ENCODE assay signal across 23 cellular contexts in genomic region chr9:13606576-13606975, GRCh38.
DNase-seq lines count a peak whose midpoint lies in the region; ATAC-seq and TF ChIP-seq lines count a peak whose summit lies in the region.
"Had no signal": no experiment of that assay in that cellular context is flagged by ENCODE, and none has a peak within 500 bp of the region (broad histone marks: within the 10 kb centered on the region; RNA-seq: fewer than 3 reads in every experiment).

No MANE protein-coding gene starts in this region.

- H4K8ac ChIP-seq in mesenchymal stem cell (ENCODE audit: low read length), result no peak overlapping the region

- H3K23ac ChIP-seq in mesenchymal stem cell (ENCODE audit: low read length in 2 of 2), result no peak overlapping the region

- no peak overlapping the region for H2BK15ac ChIP-seq in mesenchymal stem cell (ENCODE audit: low read depth, poor library complexity, severe bottlenecking)

- H3K27ac Mint-ChIP-seq in chondrocyte (ENCODE audit: unreplicated experiment), result peak overlapping the region; percentile 15
- no peak overlapping the region for H3K27ac Mint-ChIP-seq in activated naive CD4-positive, alpha-beta T cell treated with anti-CD3 and anti-CD28 coated beads, Interleukin-2, amount 50 U/mL, for 72 hours
- H3K27ac Mint-ChIP-seq: B cell, CD14-positive monocyte, IgD-negative memory B cell had no signal

- peak; percentile 84 for DNase-seq in NCI-H446 treated with DMSO at 0.1 percent for 48 hours (lab: John Stamatoyannopoulos, UW)
- no peak for DNase-seq in chondrocyte (ENCODE audit: low spot score)
- DNase-seq in mesenchymal stem cell, result peak; percentile 6
- DNase-seq in gastrocnemius medialis, result no peak
- no peak for DNase-seq in adrenal gland
- DNase-seq in activated naive CD4-positive, alpha-beta T cell (lab: John Stamatoyannopoulos, UW), result no peak
- no peak for DNase-seq in activated naive CD4-positive, alpha-beta T cell treated with anti-CD3 and anti-CD28 coated beads, Interleukin-2, amount 50 U/mL, for 72 hours (ENCODE audit: low spot score in 2 of 2)
- no peak for DNase-seq in hypothalamus (lab: John Stamatoyannopoulos, UW)
- DNase-seq: EL, GF-D8, MV-4-11, NCI-H1105 treated with DMSO at 0.1 percent for 48 hours, NCI-H1694, NCI-H2081, NCI-H2171, NCI-H345, NCI-H524 treated with DMSO at 0.1 percent for 48 hours, NCI-H82, OCI-M1 had no signal

- no peaks in the 10 kb centered on the region for H3K9me3 ChIP-seq in mesenchymal stem cell (ENCODE audit: control insufficient read depth, low read length)
- H3K9me3 ChIP-seq in gastrocnemius medialis, result peaks cover 0 to 3% (median 0%) of the 10 kb centered on the region in 3 donors
- H3K9me3 ChIP-seq in adrenal gland (replicated peaks in 1 of 3), result no peaks in the 10 kb centered on the region
- H3K9me3 ChIP-seq: A549 had no signal

- H3K4me3 ChIP-seq in mesenchymal stem cell (ENCODE audit: insufficient read depth in 1 of 2, low read depth in 1 of 2, low read length in 2 of 2), result no peak overlapping the region
- H3K4me3 ChIP-seq in gastrocnemius medialis, result peak overlapping the region in 1 of 4 donors; percentile 7
- H3K4me3 ChIP-seq in adrenal gland, result no peak overlapping the region
- H3K4me3 ChIP-seq: A549 had no signal

- H2BK120ac ChIP-seq in mesenchymal stem cell (ENCODE audit: low read depth, low read length), result no peak overlapping the region

- H3K18ac ChIP-seq in mesenchymal stem cell (ENCODE audit: low read depth in 1 of 2, low read length in 2 of 2), result no peak overlapping the region

- no peak overlapping the region for H2AFZ ChIP-seq in mesenchymal stem cell (ENCODE audit: low read depth, low read length)

- TF ChIP-seq POLR2A in gastrocnemius medialis (IDR thresholded peaks at IDR 0.05) (no peak), adrenal gland (IDR thresholded peaks at IDR 0.05) (no peak)

- H3K4me1 ChIP-seq in mesenchymal stem cell (ENCODE audit: control insufficient read depth, insufficient read depth, low read depth, low read length) (no peaks in the 10 kb centered on the region), gastrocnemius medialis (peaks cover 25 to 31% of the 10 kb centered on the region in 2 donors), adrenal gland (replicated peaks in 1 of 2) (no peaks in the 10 kb centered on the region)
- H3K4me1 ChIP-seq: A549 had no signal

- no peaks in the 10 kb centered on the region for H3K79me1 ChIP-seq in mesenchymal stem cell (replicated peaks; ENCODE audit: low read length, poor library complexity, severe bottlenecking)

- H4K91ac ChIP-seq in mesenchymal stem cell (ENCODE audit: low read length), result no peak overlapping the region

- peaks cover 43% of the 10 kb centered on the region for H3K4me1 Mint-ChIP-seq in chondrocyte (ENCODE audit: low read depth)
- H3K4me1 Mint-ChIP-seq: B cell, CD14-positive monocyte had no signal

- no peaks in the 10 kb centered on the region for H3K36me3 Mint-ChIP-seq in chondrocyte (ENCODE audit: low read depth)
- H3K36me3 Mint-ChIP-seq in activated naive CD4-positive, alpha-beta T cell treated with anti-CD3 and anti-CD28 coated beads, Interleukin-2, amount 50 U/mL, for 72 hours, result no peaks in the 10 kb centered on the region
- H3K36me3 Mint-ChIP-seq: CD14-positive monocyte, IgD-negative memory B cell had no signal

- no peak overlapping the region for H3K14ac ChIP-seq in mesenchymal stem cell (ENCODE audit: low read length in 2 of 2)

- H3K27me3 Mint-ChIP-seq in chondrocyte (ENCODE audit: low read depth), result no peaks in the 10 kb centered on the region
- H3K27me3 Mint-ChIP-seq: B cell, IgD-negative memory B cell had no signal

- intact Hi-C loops in gastrocnemius medialis (cut with DNase I; ENCODE audit: low total_unique reads) (loop anchor here (5.0 kb wide), 1 partner anchor 121 kb away; no protein-coding TSS in a partner anchor), adrenal gland (cut with DNase I) (no loop called here)

- no peak overlapping the region for H3K4me2 ChIP-seq in mesenchymal stem cell (ENCODE audit: low read length, poor library complexity, severe bottlenecking)
- H3K4me2 ChIP-seq: A549 had no signal

- H3K4ac ChIP-seq in mesenchymal stem cell (ENCODE audit: low read depth in 1 of 2, low read length in 2 of 2), result no peak overlapping the region

- in situ Hi-C loops in gastrocnemius medialis (cut with MboI; ENCODE audit: low sequenced_read_pairs in 4 of 4), result no loop called here

- TF ChIP-seq CTCF in chondrocyte (IDR thresholded peaks at IDR 0.05), result no peak
- no peak for TF ChIP-seq CTCF in gastrocnemius medialis (IDR thresholded peaks at IDR 0.05 in 4 of 5, conservative IDR thresholded peaks at IDR 0.05 in 1 of 5)
- no peak for TF ChIP-seq CTCF in adrenal gland (IDR thresholded peaks at IDR 0.05)

- WGBS in mesenchymal stem cell, result 42% methylated on average over 5 of the region's 5 CpGs
- 48 to 58% (median 55%) methylated on average over 5 of the region's 5 CpGs for WGBS in adrenal gland, 4 donors

- H3K27ac ChIP-seq in mesenchymal stem cell (ENCODE audit: low read length, poor library complexity, severe bottlenecking) (no peak overlapping the region), gastrocnemius medialis (peak overlapping the region; percentile 60 to 74 (median 67)), adrenal gland (no peak overlapping the region)
- H3K27ac ChIP-seq: A549 had no signal

- no peak overlapping the region for H3K9ac ChIP-seq in mesenchymal stem cell (ENCODE audit: low read length)

- H2BK5ac ChIP-seq in mesenchymal stem cell (ENCODE audit: low read depth, low read length, poor library complexity, severe bottlenecking), result no peak overlapping the region

- H2AK5ac ChIP-seq in mesenchymal stem cell (ENCODE audit: low read length, severe bottlenecking), result no peak overlapping the region

- H3K9me3 Mint-ChIP-seq in chondrocyte (ENCODE audit: low read depth), result peaks cover 11% of the 10 kb centered on the region
- H3K9me3 Mint-ChIP-seq in activated naive CD4-positive, alpha-beta T cell treated with anti-CD3 and anti-CD28 coated beads, Interleukin-2, amount 50 U/mL, for 72 hours, result peaks cover 7 to 19% of the 10 kb centered on the region in 2 donors

- H3K4me3 Mint-ChIP-seq in chondrocyte (ENCODE audit: unreplicated experiment), result no peak overlapping the region
- H3K4me3 Mint-ChIP-seq: B cell, CD14-positive monocyte, IgD-negative memory B cell had no signal

- no peaks in the 10 kb centered on the region for H3K36me3 ChIP-seq in mesenchymal stem cell (ENCODE audit: control insufficient read depth in 1 of 2, insufficient read depth in 2 of 2, low read depth in 1 of 2, low read length in 2 of 2)
- no peaks in the 10 kb centered on the region for H3K36me3 ChIP-seq in gastrocnemius medialis
- no peaks in the 10 kb centered on the region for H3K36me3 ChIP-seq in adrenal gland (replicated peaks in 1 of 2)

- H3K27me3 ChIP-seq in mesenchymal stem cell (ENCODE audit: control insufficient read depth in 1 of 2, insufficient read depth in 1 of 2, low read length in 2 of 2) (no peaks in the 10 kb centered on the region), gastrocnemius medialis (no peaks in the 10 kb centered on the region), adrenal gland (no peaks in the 10 kb centered on the region)

- no peak for ATAC-seq in gastrocnemius medialis
- ATAC-seq in activated naive CD4-positive, alpha-beta T cell treated with anti-CD3 and anti-CD28 coated beads, Interleukin-2, amount 50 U/mL, for 72 hours, result no peak
- ATAC-seq: A549 had no signal

- no peak overlapping the region for H2BK12ac ChIP-seq in mesenchymal stem cell (ENCODE audit: low read length in 2 of 2)

Comparison
In these comparisons a context has a peak if more than half of its experiments do, and no peak if none do; other contexts are left out.
1. DNase-seq: peak in NCI-H446 treated with DMSO at 0.1 percent for 48 hours (single experiment) and mesenchymal stem cell (single experiment); none in chondrocyte (single experiment), gastrocnemius medialis (0 of 2), adrenal gland (0 of 7), activated naive CD4-positive, alpha-beta T cell (0 of 4), activated naive CD4-positive, alpha-beta T cell treated with anti-CD3 and anti-CD28 coated beads, Interleukin-2, amount 50 U/mL, for 72 hours (0 of 2) and hypothalamus (0 of 51).
2. H3K27ac ChIP-seq: peak in gastrocnemius medialis (4 of 4); none in mesenchymal stem cell (single experiment) and adrenal gland (0 of 5).